Comparison of ENCODE assay signal across 9 cellular contexts in genomic region chr16:53209489-53209888, GRCh38.
DNase-seq lines count a peak whose midpoint lies in the region; ATAC-seq, FAIRE-seq and TF ChIP-seq lines count a peak whose summit lies in the region.
"Had no signal": no experiment of that assay in that cellular context is flagged by ENCODE, and none has a peak within 500 bp of the region (broad histone marks: within the 10 kb centered on the region; RNA-seq: fewer than 3 reads in every experiment).

No MANE protein-coding gene starts in this region.

- H3K27me3 ChIP-seq in keratinocyte (ENCODE audit: control insufficient read depth, extremely low read depth, insufficient read depth, low read length): no peaks in the 10 kb centered on the region

- TF ChIP-seq CTCF in WI38 (IDR thresholded peaks at IDR 0.05; ENCODE audit: low read depth, low read length) (no peak), keratinocyte (optimal IDR thresholded peaks at IDR 0.05 in 1 of 3, IDR thresholded peaks at IDR 0.05 in 1 of 3, conservative IDR thresholded peaks at IDR 0.05 in 1 of 3; ENCODE audit: extremely low read depth in 1 of 3, insufficient read depth in 2 of 3, low read length in 3 of 3) (no peak)

- H3K27me3 Mint-ChIP-seq in T-helper 2 cell treated with Interferon-gamma antibody and Interleukin-4, amounts not matched to agents 5 μg/mL and 100 μg/mL, for 36 hours (ENCODE audit: low read depth): no peaks in the 10 kb centered on the region

- H3K4me3 Mint-ChIP-seq in T-helper 2 cell treated with Interferon-gamma antibody and Interleukin-4, amounts not matched to agents 5 μg/mL and 100 μg/mL, for 36 hours: peak overlapping the region; percentile 69

- H3K4me1 Mint-ChIP-seq in T-helper 2 cell treated with Interferon-gamma antibody and Interleukin-4, amounts not matched to agents 5 μg/mL and 100 μg/mL, for 36 hours (ENCODE audit: low read depth): peaks cover 9% of the 10 kb centered on the region

- H2AFZ ChIP-seq in keratinocyte (ENCODE audit: control insufficient read depth, low read length): no peak overlapping the region

- H3K9me1 ChIP-seq in keratinocyte (ENCODE audit: control insufficient read depth, extremely low read depth, insufficient read depth, low read length): no peaks in the 10 kb centered on the region

- H3K4me3 ChIP-seq in WI38 (ENCODE audit: low read depth, low read length) (peak overlapping the region; percentile 72), keratinocyte (ENCODE audit: control insufficient read depth in 2 of 3, extremely low read depth in 1 of 3, insufficient read depth in 2 of 3, low read depth in 1 of 3, low read length in 3 of 3) (peak overlapping the region; percentile 6 to 95 (median 62))

- no peaks in the 10 kb centered on the region for H3K9me3 ChIP-seq in keratinocyte (ENCODE audit: control insufficient read depth, low read depth, low read length)

- FAIRE-seq in keratinocyte (lab: Jason Lieb, UNC): no peak

- DNase-seq in T-helper 2 cell treated with Interferon-gamma antibody and Interleukin-4, amounts not matched to agents 5 μg/mL and 100 μg/mL, for 36 hours (ENCODE audit: low spot score): no peak
- DNase-seq in T-helper 2 cell: no peak
- DNase-seq in keratinocyte (ENCODE audit: low read depth, low spot score): no peak
- DNase-seq in superior temporal gyrus (ENCODE audit: extremely low spot score): peak; percentile 33
- DNase-seq in cerebellar nuclear complex (lab: John Stamatoyannopoulos, UW): no peak
- no peak for DNase-seq in NCI-H226
- DNase-seq: GDM1 had no signal

- H3K27ac Mint-ChIP-seq in T-helper 2 cell treated with Interferon-gamma antibody and Interleukin-4, amounts not matched to agents 5 μg/mL and 100 μg/mL, for 36 hours: peak overlapping the region; percentile 50

- peaks cover 42% of the 10 kb centered on the region for H3K79me2 ChIP-seq in keratinocyte (ENCODE audit: control insufficient read depth, insufficient read depth, low read length)

- ATAC-seq in HG03159 (IDR thresholded peaks at IDR 0.05; ENCODE audit: unreplicated experiment): no peak

- H3K36me3 Mint-ChIP-seq in T-helper 2 cell treated with Interferon-gamma antibody and Interleukin-4, amounts not matched to agents 5 μg/mL and 100 μg/mL, for 36 hours (ENCODE audit: low read depth): peaks cover 3% of the 10 kb centered on the region

- no peaks in the 10 kb centered on the region for H3K9me3 Mint-ChIP-seq in T-helper 2 cell treated with Interferon-gamma antibody and Interleukin-4, amounts not matched to agents 5 μg/mL and 100 μg/mL, for 36 hours

- dilution Hi-C loops in keratinocyte (cut with MboI; ENCODE audit: extremely low pct_ligation_motif_present, low sequenced_read_pairs): no loop called here

- H4K20me1 ChIP-seq in keratinocyte (ENCODE audit: control insufficient read depth, extremely low read depth, insufficient read depth, low read length): no peaks in the 10 kb centered on the region

- peak overlapping the region; percentile 100 for H3K4me2 ChIP-seq in keratinocyte (ENCODE audit: control insufficient read depth, extremely low read depth, insufficient read depth, low read depth, low read length)

- peaks cover 18% of the 10 kb centered on the region for H3K4me1 ChIP-seq in keratinocyte (ENCODE audit: control insufficient read depth, extremely low read depth, insufficient read depth, low read length)

- peak overlapping the region; percentile 89 for H3K9ac ChIP-seq in keratinocyte (ENCODE audit: control insufficient read depth, extremely low read depth, insufficient read depth, low read length)

- peak overlapping the region; percentile 98 for H3K27ac ChIP-seq in keratinocyte (ENCODE audit: control insufficient read depth, insufficient read depth, low read length)

- no peaks in the 10 kb centered on the region for H3K36me3 ChIP-seq in keratinocyte (ENCODE audit: control insufficient read depth in 2 of 2, extremely low read depth in 1 of 2, insufficient read depth in 2 of 2, low read length in 2 of 2)
